In genomic region chr12:93022603-93023340, GRCh38 we compare ENCODE assay signal across 1 cellular context.
A peak's percentile ranks its signal among the peaks of the same experiment; 100 is the strongest.
TF ChIP-seq lines count a peak whose summit lies in the region.

No MANE protein-coding gene starts in this region.

TF ChIP-seq in HepG2, 621 proteins besides CTCF, POLR2A, EP300 and RAD21 (continued from another document):
- TF ChIP-seq SNAPC4 (CRISPR knock-in tag; IDR thresholded peaks at IDR 0.05) (no peak), KLF15 (CRISPR knock-in tag; IDR thresholded peaks at IDR 0.05; ENCODE audit: borderline replicate concordance) (no peak), PITX1 (CRISPR knock-in tag; IDR thresholded peaks at IDR 0.05) (no peak), ZFP41 (CRISPR knock-in tag; IDR thresholded peaks at IDR 0.05; ENCODE audit: borderline replicate concordance) (no peak), BRCA1 (CRISPR knock-in tag; IDR thresholded peaks at IDR 0.05) (no peak), PCBP2 (optimal IDR thresholded peaks at IDR 0.05; ENCODE audit: low read depth, low read length, poor library complexity, severe bottlenecking) (no peak), ZBTB10 (CRISPR knock-in tag; IDR thresholded peaks at IDR 0.05; ENCODE audit: borderline replicate concordance) (no peak), ZNF772 (CRISPR knock-in tag; IDR thresholded peaks at IDR 0.05) (no peak), RNF2 (conservative IDR thresholded peaks at IDR 0.05; ENCODE audit: low read depth) (no peak), MLLT10 (CRISPR knock-in tag; IDR thresholded peaks at IDR 0.05) (no peak), ZBTB38 (CRISPR knock-in tag; IDR thresholded peaks at IDR 0.05) (0 out of 2 replicates have a peak, but pooled peaks have one; percentile 43), FOSL2 (CRISPR knock-in tag; IDR thresholded peaks at IDR 0.05) (peak; percentile 59)
